1 cellular context compared by ENCODE assay signal in genomic region chr19:16889883-16890460, GRCh38.
TF ChIP-seq lines count a peak whose summit lies in the region.

No MANE protein-coding gene starts in this region.

TF ChIP-seq in K562, 482 proteins besides CTCF, POLR2A, EP300 and RAD21 (continued from another document and continues in another):
- TF ChIP-seq MNT (conservative IDR thresholded peaks at IDR 0.05) (peak; percentile 57 to 76), ZNF655 (CRISPR knock-in tag; IDR thresholded peaks at IDR 0.05) (no peak), ZNF398 (CRISPR knock-in tag; IDR thresholded peaks at IDR 0.05) (no peak), ZNF184 (CRISPR knock-in tag; IDR thresholded peaks at IDR 0.05) (no peak), RFX1 (IDR thresholded peaks at IDR 0.05) (no peak), STAG1 (CRISPR knock-in tag; IDR thresholded peaks at IDR 0.05; ENCODE audit: borderline replicate concordance) (no peak), ZNF408 (CRISPR knock-in tag; IDR thresholded peaks at IDR 0.05; ENCODE audit: low read depth) (no peak), ZNF121 (CRISPR knock-in tag; conservative IDR thresholded peaks at IDR 0.05) (no peak), NR4A1 (CRISPR knock-in tag; IDR thresholded peaks at IDR 0.05) (peak; percentile 87), NR4A1 (tag; IDR thresholded peaks at IDR 0.05) (peak; percentile 90), FOXM1 (IDR thresholded peaks at IDR 0.05; ENCODE audit: low read depth) (no peak), FOXM1 (CRISPR knock-in tag; IDR thresholded peaks at IDR 0.05; ENCODE audit: low read depth) (peak; percentile 87), ZNF274 (IDR thresholded peaks at IDR 0.05; ENCODE audit: borderline replicate concordance, low read depth, low read length) (no peak; the same call in 1 of the 2 replicates), ZBTB2 (IDR thresholded peaks at IDR 0.05) (no peak), CBX2 (IDR thresholded peaks at IDR 0.05; ENCODE audit: insufficient read depth, low read length, poor library complexity, severe bottlenecking) (no peak), SREBF2 (CRISPR knock-in tag; IDR thresholded peaks at IDR 0.05) (no peak), CAMTA2 (CRISPR knock-in tag; conservative IDR thresholded peaks at IDR 0.05) (no peak), HCFC1 (IDR thresholded peaks at IDR 0.05; ENCODE audit: low read depth, low read length) (peak; percentile 8; the same call in 1 of the 2 replicates), KDM1A (IDR thresholded peaks at IDR 0.05) (no peak), ZNF263 (CRISPR knock-in tag; IDR thresholded peaks at IDR 0.05; ENCODE audit: borderline replicate concordance) (no peak), USF1 (CRISPR knock-in tag; IDR thresholded peaks at IDR 0.05) (peak; percentile 57), JUN (IDR thresholded peaks at IDR 0.05; ENCODE audit: borderline replicate concordance, low read depth, low read length) (peak; percentile 9; the same call in 1 of the 2 replicates), JUN (CRISPR knock-in tag; IDR thresholded peaks at IDR 0.05; ENCODE audit: borderline replicate concordance) (0 out of 2 replicates have a peak, but pooled peaks have one; percentile 70), TBL1XR1 (IDR thresholded peaks at IDR 0.05; ENCODE audit: low read length in 2 of 2) (no peak), DEAF1 (CRISPR knock-in tag; IDR thresholded peaks at IDR 0.05) (no peak), ARID3B (CRISPR knock-in tag; IDR thresholded peaks at IDR 0.05; ENCODE audit: borderline replicate concordance) (no peak), CEBPZ (IDR thresholded peaks at IDR 0.05; ENCODE audit: borderline replicate concordance, low read depth, low read length) (no peak), DDX20 (tag; IDR thresholded peaks at IDR 0.05; ENCODE audit: low read depth) (no peak), ZNF668 (CRISPR knock-in tag; IDR thresholded peaks at IDR 0.05) (no peak), RCOR1 (IDR thresholded peaks at IDR 0.05; ENCODE audit: borderline replicate concordance in 1 of 2, low read depth in 2 of 2, low read length in 2 of 2) (no peak), CSDE1 (IDR thresholded peaks at IDR 0.05) (no peak), ADNP (tag; IDR thresholded peaks at IDR 0.05) (no peak), KAT2B (IDR thresholded peaks at IDR 0.05; ENCODE audit: low read depth, low read length) (no peak), LEF1 (IDR thresholded peaks at IDR 0.05) (no peak), SMARCA5 (IDR thresholded peaks at IDR 0.05) (no peak), NBN (IDR thresholded peaks at IDR 0.05; ENCODE audit: low read depth) (no peak), POLR2B (IDR thresholded peaks at IDR 0.05; ENCODE audit: low read depth, partially characterized antibody) (no peak), TCFL5 (CRISPR knock-in tag; conservative IDR thresholded peaks at IDR 0.05) (no peak), XRCC4 (IDR thresholded peaks at IDR 0.05; ENCODE audit: extremely low read depth, insufficient read depth, insufficient read length) (no peak), ZNF3 (CRISPR knock-in tag; IDR thresholded peaks at IDR 0.05) (no peak), HDAC1 (IDR thresholded peaks at IDR 0.05) (no peak), ZBTB33 (CRISPR knock-in tag; IDR thresholded peaks at IDR 0.05) (peak; percentile 45; the same call in 1 of the 2 replicates), FIP1L1 (IDR thresholded peaks at IDR 0.05; ENCODE audit: low read depth, low read length, poor library complexity, severe bottlenecking) (peak; percentile 95), KAT8 (IDR thresholded peaks at IDR 0.05; ENCODE audit: low read depth) (no peak), HDAC3 (IDR thresholded peaks at IDR 0.05; ENCODE audit: borderline replicate concordance, partially characterized antibody) (no peak), TAL1 (IDR thresholded peaks at IDR 0.05) (no peak), TEAD4 (IDR thresholded peaks at IDR 0.05; ENCODE audit: low read length) (no peak), TEAD4 (CRISPR knock-in tag; IDR thresholded peaks at IDR 0.05; ENCODE audit: borderline replicate concordance) (no peak), TRIM25 (IDR thresholded peaks at IDR 0.05; ENCODE audit: borderline replicate concordance) (no peak), KHSRP (IDR thresholded peaks at IDR 0.05) (no peak), MAX (CRISPR knock-in tag; IDR thresholded peaks at IDR 0.05) (peak; percentile 94), FOXK1 (CRISPR knock-in tag; IDR thresholded peaks at IDR 0.05; ENCODE audit: borderline replicate concordance) (peak; percentile 92; the same call in 1 of the 2 replicates)
